Comparison of ENCODE assay signal across 29 cellular contexts in the genomic region with DNA sequence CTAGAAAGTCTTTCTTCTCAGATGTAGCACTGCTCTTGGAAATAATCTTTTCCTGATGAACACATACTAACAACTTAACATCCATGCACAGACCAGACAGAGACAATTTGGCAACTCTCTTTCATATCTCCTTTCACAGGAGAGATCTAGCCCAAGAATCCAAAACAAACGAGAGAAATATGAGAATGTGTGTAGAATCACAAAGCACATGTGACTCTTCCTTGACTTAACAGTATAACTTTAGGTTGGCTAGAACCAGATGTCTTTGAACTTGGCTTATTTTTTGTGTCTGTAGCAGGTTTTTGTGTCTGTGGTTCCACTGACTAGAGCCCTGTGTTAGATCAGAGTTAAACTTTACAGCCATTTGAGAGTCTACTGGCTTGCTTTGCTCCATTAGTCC.
"Had no signal": no experiment of that assay in that cellular context is flagged by ENCODE, and none has a peak within 500 bp of the region (broad histone marks: within the 10 kb centered on the region; RNA-seq: fewer than 3 reads in every experiment).

No MANE protein-coding gene starts in this region.

- H3K36me3 Mint-ChIP-seq: activated naive CD4-positive, alpha-beta T cell treated with anti-CD3 and anti-CD28 coated beads, Interleukin-2, amount 50 U/mL, for 72 hours; immature natural killer cell; natural killer cell treated with Interleukin-12 subunit alpha and Interleukin-12 subunit beta and Interleukin-15 and Interleukin-18, amount 100 ng/mL, for 72 hours had no signal

- DNase-seq: activated B cell treated with CpG ODN at 0.5 μM for 24 hours; activated CD4-positive, alpha-beta T cell treated with anti-CD3 and anti-CD28 coated beads for 36 hours; activated CD4-positive, alpha-beta T cell treated with anti-CD3 and anti-CD28 coated beads, Interleukin-2, amount 50 U/mL, for 4 hours; activated CD8-positive, alpha-beta memory T cell treated with anti-CD3 and anti-CD28 coated beads for 24 hours; activated CD8-positive, alpha-beta memory T cell treated with anti-CD3 and anti-CD28 coated beads, Interleukin-2, amount 50 U/mL, for 4 hours; activated T-cell treated with anti-CD3 and anti-CD28 coated beads, Interleukin-2, amount 50 U/mL, for 24 hours; adrenal gland; brain microvascular endothelial cell; colonic mucosa; dorsolateral prefrontal cortex; endodermal cell; foreskin melanocyte; immature natural killer cell; kidney glomerular epithelial cell; left ventricle myocardium superior; midbrain; right cardiac atrium; stimulated activated CD4-positive, alpha-beta T cell treated with anti-CD3 and anti-CD28 coated beads, Interleukin-1b, Interleukin-23, amount 100 ng/mL, for 48 hours; T-helper 17 cell had no signal

- H3K9me3 ChIP-seq: adrenal gland, ascending aorta, colonic mucosa, tibial nerve had no signal

- H2AFZ ChIP-seq: hepatocyte, parathyroid adenoma had no signal

- H3K27ac Mint-ChIP-seq: activated B cell treated with CpG ODN at 0.5 μM for 24 hours; activated CD4-positive, alpha-beta T cell treated with anti-CD3 and anti-CD28 coated beads for 36 hours; activated naive CD4-positive, alpha-beta T cell treated with anti-CD3 and anti-CD28 coated beads, Interleukin-2, amount 50 U/mL, for 72 hours; activated T-cell treated with anti-CD3 and anti-CD28 coated beads, Interleukin-2, amount 50 U/mL, for 24 hours; activated T-helper 17 cell treated with anti-CD3 and anti-CD28 coated beads, Interleukin-2, amount 50 U/mL, for 72 hours; endodermal cell; immature natural killer cell; natural killer cell treated with Interleukin-12 subunit alpha and Interleukin-12 subunit beta and Interleukin-15 and Interleukin-18, amount 100 ng/mL, for 72 hours; stimulated activated naive CD8-positive, alpha-beta T cell treated with anti-CD3 and anti-CD28 coated beads, Interleukin-15, Interleukin-2, amounts not matched to agents 100 ng/mL and 50 ng/mL, for 24 hours; T-helper 17 cell had no signal

- H3K9ac ChIP-seq: parathyroid adenoma had no signal

- H3K4me1 Mint-ChIP-seq: activated B cell treated with CpG ODN at 0.5 μM for 24 hours; activated CD4-positive, alpha-beta T cell treated with anti-CD3 and anti-CD28 coated beads for 36 hours; activated T-helper 17 cell treated with anti-CD3 and anti-CD28 coated beads, Interleukin-2, amount 50 U/mL, for 72 hours; central memory CD8-positive, alpha-beta T cell; endodermal cell; immature natural killer cell; T-helper 17 cell had no signal

- H3K27me3 ChIP-seq: adrenal gland, ascending aorta, brain microvascular endothelial cell, colonic mucosa, dorsolateral prefrontal cortex, hepatocyte, tibial nerve had no signal

- H3K79me2 ChIP-seq: parathyroid adenoma had no signal

- ATAC-seq: activated CD4-positive, alpha-beta T cell treated with anti-CD3 and anti-CD28 coated beads for 36 hours; activated naive CD4-positive, alpha-beta T cell treated with anti-CD3 and anti-CD28 coated beads, Interleukin-2, amount 50 U/mL, for 72 hours; activated T-helper 17 cell treated with anti-CD3 and anti-CD28 coated beads, Interleukin-2, amount 50 U/mL, for 72 hours; left ventricle myocardium superior; natural killer cell treated with Interleukin-12 subunit alpha and Interleukin-12 subunit beta and Interleukin-15 and Interleukin-18, amount 100 ng/mL, for 72 hours; right cardiac atrium; T-helper 17 cell had no signal

- H3K36me3 ChIP-seq: adrenal gland, ascending aorta, brain microvascular endothelial cell, colonic mucosa, tibial nerve had no signal

- H3K4me2 ChIP-seq: hepatocyte had no signal

- H3K27ac ChIP-seq: adrenal gland, ascending aorta, brain microvascular endothelial cell, colonic mucosa, epithelial cell of prostate, hepatocyte, parathyroid adenoma, tibial nerve had no signal

- H3K4me3 ChIP-seq: adrenal gland, ascending aorta, colonic mucosa, dorsolateral prefrontal cortex, hepatocyte, tibial nerve had no signal

- H3K4me1 ChIP-seq: adrenal gland, ascending aorta, colonic mucosa, parathyroid adenoma, tibial nerve had no signal

- H3K9me3 Mint-ChIP-seq: activated B cell treated with CpG ODN at 0.5 μM for 24 hours; activated naive CD4-positive, alpha-beta T cell treated with anti-CD3 and anti-CD28 coated beads, Interleukin-2, amount 50 U/mL, for 72 hours; activated T-cell treated with anti-CD3 and anti-CD28 coated beads, Interleukin-2, amount 50 U/mL, for 24 hours; activated T-helper 17 cell treated with anti-CD3 and anti-CD28 coated beads, Interleukin-2, amount 50 U/mL, for 72 hours; central memory CD8-positive, alpha-beta T cell; endodermal cell; immature natural killer cell; natural killer cell treated with Interleukin-12 subunit alpha and Interleukin-12 subunit beta and Interleukin-15 and Interleukin-18, amount 100 ng/mL, for 72 hours; stimulated activated naive CD8-positive, alpha-beta T cell treated with anti-CD3 and anti-CD28 coated beads, Interleukin-15, Interleukin-2, amounts not matched to agents 100 ng/mL and 50 ng/mL, for 24 hours had no signal

- H3K4me3 Mint-ChIP-seq: activated B cell treated with CpG ODN at 0.5 μM for 24 hours; activated CD4-positive, alpha-beta T cell treated with anti-CD3 and anti-CD28 coated beads for 36 hours; activated T-cell treated with anti-CD3 and anti-CD28 coated beads, Interleukin-2, amount 50 U/mL, for 24 hours; activated T-helper 17 cell treated with anti-CD3 and anti-CD28 coated beads, Interleukin-2, amount 50 U/mL, for 72 hours; central memory CD8-positive, alpha-beta T cell; endodermal cell; immature natural killer cell; natural killer cell treated with Interleukin-12 subunit alpha and Interleukin-12 subunit beta and Interleukin-15 and Interleukin-18, amount 100 ng/mL, for 72 hours; stimulated activated naive CD8-positive, alpha-beta T cell treated with anti-CD3 and anti-CD28 coated beads, Interleukin-15, Interleukin-2, amounts not matched to agents 100 ng/mL and 50 ng/mL, for 24 hours; T-helper 17 cell had no signal
